8 cellular contexts compared by ENCODE assay signal in the genomic region with DNA sequence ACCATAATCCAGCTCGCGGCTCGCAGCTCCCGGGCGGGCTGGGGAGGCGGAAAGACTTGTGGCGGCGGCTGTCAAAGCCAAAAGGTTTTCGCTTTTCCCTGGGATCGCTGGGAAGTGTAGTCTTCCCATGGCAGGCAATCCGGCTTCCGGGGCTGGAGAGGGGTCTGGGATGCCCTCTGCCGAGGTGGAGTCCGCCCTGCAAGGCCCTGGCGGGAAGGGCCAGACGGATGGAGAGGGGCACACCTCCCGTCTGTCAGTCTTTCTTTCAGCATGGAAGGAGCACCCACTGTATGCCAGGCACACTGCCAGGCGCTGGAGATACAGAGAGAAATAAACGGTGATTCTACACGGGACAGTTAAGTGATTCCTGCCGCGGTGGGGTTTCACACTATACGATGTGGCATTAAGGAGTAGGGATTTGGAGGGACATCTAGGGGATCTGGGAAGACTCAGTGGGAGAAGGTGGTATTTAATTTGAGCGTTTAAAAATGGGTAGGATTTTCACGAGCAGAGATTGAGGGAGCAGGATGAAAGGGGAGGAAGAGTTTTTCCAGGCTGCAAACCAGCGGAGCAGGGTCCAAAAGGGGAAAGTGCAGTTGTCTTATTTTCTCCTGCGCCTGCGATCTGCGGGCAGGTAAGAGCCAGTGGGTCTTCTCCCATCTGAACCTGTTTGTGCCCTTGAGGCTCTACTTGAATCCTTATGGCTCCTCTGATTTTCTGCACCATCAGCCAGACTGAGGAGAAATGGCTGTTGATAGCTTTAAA. TPM values are rescaled to one million over a fixed set of nuclear protein-coding genes. Genes with fewer than 3 reads are reported as not detected.
DNase-seq lines count a peak whose midpoint lies in the region; ATAC-seq, FAIRE-seq and TF ChIP-seq lines count a peak whose summit lies in the region.

A gene (minus strand): TSS at position 60 of the 765 bp plus-strand sequence. CDS start 461 bp downstream, outside the sequence.

- peak in 1 of 5 donors; percentile 5 for DNase-seq in CD8-positive, alpha-beta memory T cell
- DNase-seq in HT-29 (ENCODE audit: low spot score) (peak; percentile 74), NT2/D1 (ENCODE audit: low read depth, low spot score) (peak; percentile 89), astrocyte of the hippocampus (ENCODE audit: low read depth, low spot score) (peak; percentile 94), right atrium auricular region (ENCODE audit: low spot score) (peak; percentile 84), osteocyte (ENCODE audit: extremely low spot score, unreplicated experiment) (peak; percentile 92), GM12891 (ENCODE audit: insufficient read length, low spot score) (no peak)

- peak within 1 kb of the TSS; percentile 76 to 93 (median 80) for H3K4me3 Mint-ChIP-seq in CD8-positive, alpha-beta memory T cell
- H3K4me3 Mint-ChIP-seq in osteocyte (ENCODE audit: unreplicated experiment): peak within 1 kb of the TSS; percentile 85

- no peak for TF ChIP-seq POLR2A in GM12891 (IDR thresholded peaks at IDR 0.05; ENCODE audit: low read depth, low read length)

- peaks cover 20% of the 10 kb centered on the region for H3K27me3 ChIP-seq in CD8-positive, alpha-beta memory T cell (ENCODE audit: insufficient read depth, low read length, poor library complexity, severe bottlenecking)
- H3K27me3 ChIP-seq in NT2/D1 (ENCODE audit: insufficient read depth, insufficient read length): no peaks in the 10 kb centered on the region
- H3K27me3 ChIP-seq in right atrium auricular region: no peaks in the 10 kb centered on the region

- peaks cover 6 to 17% (median 9%) of the 10 kb centered on the region in 3 donors for H3K4me1 Mint-ChIP-seq in CD8-positive, alpha-beta memory T cell
- peaks cover 30% of the 10 kb centered on the region for H3K4me1 Mint-ChIP-seq in osteocyte (ENCODE audit: unreplicated experiment)

- POLR2A ChIA-PET in CD8-positive, alpha-beta memory T cell (lab: Charles Lee): interaction anchor here (2.4 kb wide), 1 partner anchor 11 kb away, joined by 6 read pairs; a partner anchor contains a TSS

- H3K27ac Mint-ChIP-seq in CD8-positive, alpha-beta memory T cell: peak within 1 kb of the TSS in 5 of 8 donors; percentile 0 to 60 (median 53)
- H3K27ac Mint-ChIP-seq in osteocyte (ENCODE audit: unreplicated experiment): peak within 1 kb of the TSS; percentile 69

- no peak for FAIRE-seq in GM12891 (lab: Jason Lieb, UNC)

- ATAC-seq in HG02840 (IDR thresholded peaks at IDR 0.05; ENCODE audit: low FRiP score, unreplicated experiment): no peak

- no peaks in the 10 kb centered on the region for H3K9me3 ChIP-seq in CD8-positive, alpha-beta memory T cell (ENCODE audit: low read length)
- H3K9me3 ChIP-seq in NT2/D1 (ENCODE audit: insufficient read depth, low read length): no peaks in the 10 kb centered on the region
- H3K9me3 ChIP-seq in right atrium auricular region: no peaks in the 10 kb centered on the region

- peak within 1 kb of the TSS; percentile 26 for H3K4me3 ChIP-seq in CD8-positive, alpha-beta memory T cell (ENCODE audit: low read length)
- H3K4me3 ChIP-seq in NT2/D1 (ENCODE audit: insufficient read length, low read depth) (peak within 1 kb of the TSS; percentile 58), right atrium auricular region (peak within 1 kb of the TSS; percentile 81 to 84)

- H3K27me3 Mint-ChIP-seq in CD8-positive, alpha-beta memory T cell: peaks cover 4 to 30% of the 10 kb centered on the region in 2 donors
- no peaks in the 10 kb centered on the region for H3K27me3 Mint-ChIP-seq in osteocyte (ENCODE audit: unreplicated experiment)

- H3K9ac ChIP-seq in NT2/D1 (ENCODE audit: insufficient read length, low read depth): peak within 1 kb of the TSS; percentile 82

- no peaks in the 10 kb centered on the region for H3K9me3 Mint-ChIP-seq in CD8-positive, alpha-beta memory T cell
- no peaks in the 10 kb centered on the region for H3K9me3 Mint-ChIP-seq in osteocyte (ENCODE audit: unreplicated experiment)

- TF ChIP-seq CTCF in right atrium auricular region (IDR thresholded peaks at IDR 0.05): peak in 1 of 2 donors; percentile 64
- peak; percentile 59 for TF ChIP-seq CTCF in osteocyte (IDR thresholded peaks at IDR 0.05)

- H3K36me3 Mint-ChIP-seq in CD8-positive, alpha-beta memory T cell: no peaks in the 10 kb centered on the region
- H3K36me3 Mint-ChIP-seq in osteocyte (ENCODE audit: unreplicated experiment): peaks cover 1% of the 10 kb centered on the region

- CTCF ChIA-PET in CD8-positive, alpha-beta memory T cell (lab: Charles Lee): interaction anchor here (1.2 to 1.3 kb wide), 2 partner anchors 9 to 86 kb away, joined by 3 read pairs; no protein-coding TSS in a partner anchor

- H3K36me3 ChIP-seq in CD8-positive, alpha-beta memory T cell (ENCODE audit: insufficient read depth, low read length): no peaks in the 10 kb centered on the region
- no peaks in the 10 kb centered on the region for H3K36me3 ChIP-seq in NT2/D1 (ENCODE audit: insufficient read depth, insufficient read length, low read length)
- no peaks in the 10 kb centered on the region for H3K36me3 ChIP-seq in right atrium auricular region

- no peak within 1 kb of the TSS for H3K27ac ChIP-seq in CD8-positive, alpha-beta memory T cell (ENCODE audit: low read depth, low read length)
- peak within 1 kb of the TSS; percentile 45 to 65 for H3K27ac ChIP-seq in right atrium auricular region

- peaks cover 14% of the 10 kb centered on the region for H3K4me1 ChIP-seq in CD8-positive, alpha-beta memory T cell (ENCODE audit: insufficient read depth, low read length)
- peaks cover 6% of the 10 kb centered on the region for H3K4me1 ChIP-seq in NT2/D1 (ENCODE audit: insufficient read depth, insufficient read length)
- H3K4me1 ChIP-seq in right atrium auricular region: peaks cover 0 to 26% of the 10 kb centered on the region in 2 donors

TF ChIP-seq in GM12891, 5 proteins besides CTCF, POLR2A, EP300 and RAD21:
- TF ChIP-seq POLR2AphosphoS5 (IDR thresholded peaks at IDR 0.05; ENCODE audit: low read depth, low read length) (no peak), POU2F2 (IDR thresholded peaks at IDR 0.05; ENCODE audit: low read depth, low read length) (no peak), PAX5 (IDR thresholded peaks at IDR 0.05; ENCODE audit: insufficient read depth, low read length, severe bottlenecking) (no peak), TAF1 (IDR thresholded peaks at IDR 0.05; ENCODE audit: low read depth, low read length) (no peak)

RNA-seq across cellular contexts. Expression of the gene that starts here (rescaled TPM):
- 1 to 10 TPM; 2.5 to 2.9 TPM for total RNA-seq in CD8-positive, alpha-beta memory T cell
- 2.0 TPM for polyA plus RNA-seq in CD8-positive, alpha-beta memory T cell
- 6.6 and 10.5 TPM in 2 replicates for total RNA-seq in HT-29 (2014; rRNA removed; shearing (Covaris generic))
- 10 to 100 TPM; 11.9 to 20.3 TPM for total RNA-seq in right atrium auricular region
- 74.8 and 75.0 TPM in 2 replicates for total RNA-seq in osteocyte
- 0.91 TPM for polyA plus RNA-seq in GM12891 (2012; ENCODE audit: low read depth, missing spikeins)

Comparison
In these comparisons a context has a peak if more than half of its experiments do, and no peak if none do; other contexts are left out.
1. H3K4me3 ChIP-seq: peak in every context shown above with its lines; median percentile 82 in right atrium auricular region; 58 in NT2/D1; 26 in CD8-positive, alpha-beta memory T cell.